ENCODE assay signal across 23 cellular contexts in genomic region chr18:58192519-58192918, GRCh38.
"Had no signal": no experiment of that assay in that cellular context is flagged by ENCODE, and none has a peak within 500 bp of the region (broad histone marks: within the 10 kb centered on the region; RNA-seq: fewer than 3 reads in every experiment).

No MANE protein-coding gene starts in this region.

- H3K27ac ChIP-seq: colonic mucosa, epithelial cell of prostate, esophagus squamous epithelium, gastrocnemius medialis, heart right ventricle, left lung, lower lobe of right lung had no signal

- DNase-seq: cerebellar nuclear complex; colonic mucosa; cortex of kidney; effector CD8-positive, alpha-beta T cell; effector memory CD8-positive, alpha-beta T cell; endodermal cell; erythroblast; esophagus squamous epithelium; foreskin fibroblast; foreskin melanocyte; gastrocnemius medialis; glutamatergic neuron; heart right ventricle; hippocampal formation; left cardiac atrium; left lung; lower lobe of right lung; mesenchymal stem cell; mucosa of descending colon had no signal

- H3K27ac Mint-ChIP-seq: dendritic cell treated with granulocyte-macrophage colony-stimulating factor and Interleukin-4, amounts not matched to agents 40 ng/mL and 50 ng/mL, for 4 days; effector memory CD8-positive, alpha-beta T cell; endodermal cell; mesothelial cell of epicardium had no signal

- H3K4me3 ChIP-seq: colonic mucosa, esophagus squamous epithelium, gastrocnemius medialis, heart right ventricle, left lung, lower lobe of right lung, mucosa of descending colon had no signal

- H3K9me3 ChIP-seq: colonic mucosa, esophagus squamous epithelium, gastrocnemius medialis, heart right ventricle, left lung, lower lobe of right lung, mucosa of descending colon had no signal

- H3K27me3 ChIP-seq: colonic mucosa, esophagus squamous epithelium, gastrocnemius medialis had no signal

- H3K4me3 Mint-ChIP-seq: dendritic cell treated with granulocyte-macrophage colony-stimulating factor and Interleukin-4, amounts not matched to agents 40 ng/mL and 50 ng/mL, for 4 days; effector memory CD8-positive, alpha-beta T cell; endodermal cell; mesothelial cell of epicardium had no signal

- H3K36me3 Mint-ChIP-seq: mesothelial cell of epicardium had no signal

- H3K9me3 Mint-ChIP-seq: dendritic cell treated with granulocyte-macrophage colony-stimulating factor and Interleukin-4, amounts not matched to agents 40 ng/mL and 50 ng/mL, for 4 days; effector memory CD8-positive, alpha-beta T cell; endodermal cell; mesothelial cell of epicardium had no signal

- ATAC-seq: effector memory CD8-positive, alpha-beta T cell; esophagus mucosa; left lung; lower lobe of right lung; mucosa of descending colon had no signal

- H3K4me1 ChIP-seq: colonic mucosa had no signal

- H3K36me3 ChIP-seq: colonic mucosa, esophagus squamous epithelium, gastrocnemius medialis, heart right ventricle, left lung, lower lobe of right lung had no signal
